ENCODE assay signal across 10 cellular contexts in the genomic region with DNA sequence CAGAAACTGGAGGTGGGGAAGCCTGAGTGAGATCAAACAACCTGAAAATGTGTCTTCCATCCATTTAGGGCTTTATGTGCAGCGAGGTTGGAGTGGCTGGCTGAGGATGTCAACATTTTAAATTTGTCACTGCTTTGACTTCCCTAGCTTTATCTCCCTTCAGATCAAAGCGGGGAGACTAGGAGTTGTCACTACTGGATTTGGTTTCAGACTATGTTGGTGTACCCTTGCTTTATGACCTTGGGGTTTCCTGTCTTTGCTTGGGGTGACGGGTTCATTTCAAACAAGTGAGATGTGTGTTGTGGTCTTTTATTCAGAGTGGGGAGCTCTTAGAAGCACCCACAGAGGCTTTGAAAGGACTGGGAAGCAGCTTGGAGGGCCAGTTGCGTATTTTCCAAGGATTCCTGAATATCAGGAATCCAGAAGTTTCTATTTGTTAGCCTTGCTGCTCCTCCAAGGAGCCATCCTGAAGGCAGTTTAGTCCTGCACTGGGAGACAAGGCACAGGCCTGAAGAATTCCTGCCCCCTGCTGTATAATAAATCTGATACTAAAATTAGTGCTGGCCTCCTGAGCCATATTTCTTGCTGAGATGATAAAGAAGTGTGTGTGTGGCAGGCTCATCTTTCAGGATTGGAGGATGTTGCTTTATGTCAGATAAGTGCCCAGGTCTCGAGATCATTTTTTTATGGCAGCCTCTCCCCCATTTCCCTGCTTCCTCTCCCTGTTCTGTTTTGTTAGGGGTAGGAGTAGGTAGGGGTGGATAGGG. TPM values are rescaled to one million over a fixed set of nuclear protein-coding genes. Genes with fewer than 3 reads are reported as not detected.
DNase-seq lines count a peak whose midpoint lies in the region; TF ChIP-seq lines count a peak whose summit lies in the region.
"Had no signal": no experiment of that assay in that cellular context is flagged by ENCODE, and none has a peak within 500 bp of the region (broad histone marks: within the 10 kb centered on the region; RNA-seq: fewer than 3 reads in every experiment).

No MANE protein-coding gene starts in this region.

- H3K9me3 ChIP-seq in Caco-2 (no peaks in the 10 kb centered on the region), Loucy (ENCODE audit: insufficient read depth, low read depth, low read length) (no peaks in the 10 kb centered on the region)

- H3K79me2 ChIP-seq in Loucy (ENCODE audit: insufficient read depth, low read length) = peaks cover 100% of the 10 kb centered on the region

- H3K36me3 ChIP-seq in Caco-2 (ENCODE audit: control insufficient read depth, insufficient read depth, low read length) (peaks cover 4% of the 10 kb centered on the region), Loucy (ENCODE audit: insufficient read depth, low read length) (peaks cover 100% of the 10 kb centered on the region; the same call in 1 of the 2 replicates)

- peaks cover 100% of the 10 kb centered on the region for H4K20me1 ChIP-seq in Loucy (ENCODE audit: insufficient read depth, low read length, poor library complexity, severe bottlenecking)

- no peak for TF ChIP-seq CTCF in Caco-2 (IDR thresholded peaks at IDR 0.05; ENCODE audit: insufficient read depth in 1 of 2, low read depth in 1 of 2, low read length in 1 of 2, severe bottlenecking in 1 of 2, unreplicated experiment in 1 of 2)
- no peak for TF ChIP-seq CTCF in Loucy (conservative IDR thresholded peaks at IDR 0.05; ENCODE audit: low read length)
- no peak for TF ChIP-seq CTCF in GM20000 (IDR thresholded peaks at IDR 0.05; ENCODE audit: extremely low read depth, missing control alignments)

- H3K9ac ChIP-seq in Loucy (ENCODE audit: low read depth, low read length, poor library complexity, severe bottlenecking) = no peak overlapping the region

- H3K27me3 Mint-ChIP-seq in Caco-2 (ENCODE audit: insufficient read depth, unreplicated experiment) = no peaks in the 10 kb centered on the region
- no peaks in the 10 kb centered on the region for H3K27me3 Mint-ChIP-seq in activated T-helper 2 cell treated with anti-CD3 and anti-CD28 coated beads, Interferon-gamma antibody, Interleukin-2, Interleukin-4, amounts not matched to agents 10 μg/mL and 5 μg/mL and 100 μg/mL, durations not matched to agents 14 hours and 24 hours and 36 hours (ENCODE audit: low read depth)

- H3K4me1 ChIP-seq in Caco-2 = peaks cover 21% of the 10 kb centered on the region
- peaks cover 30% of the 10 kb centered on the region for H3K4me1 ChIP-seq in Loucy (ENCODE audit: insufficient read depth, low read length, poor library complexity, severe bottlenecking)

- no peaks in the 10 kb centered on the region for H3K9me3 Mint-ChIP-seq in Caco-2 (ENCODE audit: unreplicated experiment)
- H3K9me3 Mint-ChIP-seq in activated T-helper 2 cell treated with anti-CD3 and anti-CD28 coated beads, Interferon-gamma antibody, Interleukin-2, Interleukin-4, amounts not matched to agents 10 μg/mL and 5 μg/mL and 100 μg/mL, durations not matched to agents 14 hours and 24 hours and 36 hours = no peaks in the 10 kb centered on the region

- intact Hi-C loops in Caco-2 (cut with micrococcal nuclease; ENCODE audit: unreplicated experiment) = no loop called here
- intact Hi-C loops in activated T-helper 2 cell treated with anti-CD3 and anti-CD28 coated beads, Interferon-gamma antibody, Interleukin-2, Interleukin-4, amounts not matched to agents 10 μg/mL and 5 μg/mL and 100 μg/mL, durations not matched to agents 14 hours and 24 hours and 36 hours (cut with micrococcal nuclease) = loop anchor here (5.0 kb wide), 1 partner anchor 75 kb away; no protein-coding TSS in a partner anchor

- H2AFZ ChIP-seq in Loucy (ENCODE audit: low read length) = no peak overlapping the region

- BruUV-seq in Caco-2 (replicated peaks; lab: Mats Ljungman, UMichigan) = no TSS peak

- peak overlapping the region; percentile 41 for H3K27ac Mint-ChIP-seq in Caco-2 (ENCODE audit: unreplicated experiment)
- peak overlapping the region; percentile 66 for H3K27ac Mint-ChIP-seq in activated T-helper 2 cell treated with anti-CD3 and anti-CD28 coated beads, Interferon-gamma antibody, Interleukin-2, Interleukin-4, amounts not matched to agents 10 μg/mL and 5 μg/mL and 100 μg/mL, durations not matched to agents 14 hours and 24 hours and 36 hours

- peaks cover 88% of the 10 kb centered on the region for H3K36me3 Mint-ChIP-seq in Caco-2 (ENCODE audit: insufficient read depth, unreplicated experiment)
- peaks cover 75% of the 10 kb centered on the region for H3K36me3 Mint-ChIP-seq in activated T-helper 2 cell treated with anti-CD3 and anti-CD28 coated beads, Interferon-gamma antibody, Interleukin-2, Interleukin-4, amounts not matched to agents 10 μg/mL and 5 μg/mL and 100 μg/mL, durations not matched to agents 14 hours and 24 hours and 36 hours (ENCODE audit: low read depth)

- H3K4me3 ChIP-seq in Caco-2 (ENCODE audit: low read depth, low read length) (no peak overlapping the region), Loucy (ENCODE audit: low read length, poor library complexity, severe bottlenecking) (no peak overlapping the region)

- CTCF ChIA-PET in Caco-2 (lab: Charles Lee) = no interaction called here

- peak overlapping the region; percentile 33 for H3K4me2 ChIP-seq in Loucy (ENCODE audit: low read depth, low read length, poor library complexity, severe bottlenecking)

- no peak overlapping the region for H3K4me3 Mint-ChIP-seq in Caco-2 (ENCODE audit: unreplicated experiment)
- H3K4me3 Mint-ChIP-seq in activated T-helper 2 cell treated with anti-CD3 and anti-CD28 coated beads, Interferon-gamma antibody, Interleukin-2, Interleukin-4, amounts not matched to agents 10 μg/mL and 5 μg/mL and 100 μg/mL, durations not matched to agents 14 hours and 24 hours and 36 hours (ENCODE audit: low read depth) = peak overlapping the region; percentile 7

- no peaks in the 10 kb centered on the region for H3K9me2 ChIP-seq in Loucy (replicated peaks; ENCODE audit: low read depth, low read length)

- POLR2A ChIA-PET in Caco-2 (lab: Charles Lee) = no interaction called here

- no peak for DNase-seq in Caco-2
- peak; percentile 26 for DNase-seq in activated T-helper 2 cell treated with anti-CD3 and anti-CD28 coated beads, Interferon-gamma antibody, Interleukin-2, Interleukin-4, amounts not matched to agents 10 μg/mL and 5 μg/mL and 100 μg/mL, durations not matched to agents 14 hours and 24 hours and 36 hours (ENCODE audit: low spot score)
- DNase-seq in myocyte (ENCODE audit: low read depth) = peak; percentile 42
- DNase-seq in stimulated activated CD4-positive, alpha-beta T cell treated with anti-CD3 and anti-CD28 coated beads, Interleukin-4, amount 100 ng/mL, for 4 hours = no peak
- no peak for DNase-seq in GM19238 (ENCODE audit: insufficient read length, low spot score)
- no peak for DNase-seq in nucleus accumbens (lab: John Stamatoyannopoulos, UW)
- DNase-seq in GM20000 (ENCODE audit: low spot score) = no peak
- DNase-seq: activated CD8-positive, alpha-beta memory T cell treated with anti-CD3 and anti-CD28 coated beads for 24 hours; NCI-H1105 had no signal

- no peaks in the 10 kb centered on the region for H3F3A ChIP-seq in Loucy (ENCODE audit: low read depth)

- no peaks in the 10 kb centered on the region for H3K27me3 ChIP-seq in Caco-2 (replicated peaks; ENCODE audit: control insufficient read depth, insufficient read depth, low read length)
- H3K27me3 ChIP-seq in Loucy (ENCODE audit: insufficient read depth, low read length, poor library complexity, severe bottlenecking) = no peaks in the 10 kb centered on the region

- H3K4me1 Mint-ChIP-seq in Caco-2 (ENCODE audit: low read depth, unreplicated experiment) = peaks cover 23% of the 10 kb centered on the region
- peaks cover 87% of the 10 kb centered on the region for H3K4me1 Mint-ChIP-seq in activated T-helper 2 cell treated with anti-CD3 and anti-CD28 coated beads, Interferon-gamma antibody, Interleukin-2, Interleukin-4, amounts not matched to agents 10 μg/mL and 5 μg/mL and 100 μg/mL, durations not matched to agents 14 hours and 24 hours and 36 hours (ENCODE audit: low read depth)

RNA-seq across cellular contexts. Expression of gene MSI2, which starts 25.7 kb away (rescaled TPM):
- total RNA-seq in Caco-2 (2022) (174 and 185 TPM in 2 replicates), myocyte (115 and 126 TPM in 2 replicates)
- total RNA-seq in activated T-helper 2 cell treated with anti-CD3 and anti-CD28 coated beads, Interferon-gamma antibody, Interleukin-2, Interleukin-4, amounts not matched to agents 10 μg/mL and 5 μg/mL and 100 μg/mL, durations not matched to agents 14 hours and 24 hours and 36 hours = 181 and 198 TPM in 2 replicates
- 95.2 TPM for polyA plus RNA-seq in myocyte (2012)

Comparison
In these comparisons a context has a peak if more than half of its experiments do, and no peak if none do; other contexts are left out.
1. DNase-seq: peak in activated T-helper 2 cell treated with anti-CD3 and anti-CD28 coated beads, Interferon-gamma antibody, Interleukin-2, Interleukin-4, amounts not matched to agents 10 μg/mL and 5 μg/mL and 100 μg/mL, durations not matched to agents 14 hours and 24 hours and 36 hours (single experiment) and myocyte (single experiment); none in Caco-2 (0 of 2), stimulated activated CD4-positive, alpha-beta T cell treated with anti-CD3 and anti-CD28 coated beads, Interleukin-4, amount 100 ng/mL, for 4 hours (0 of 2), GM19238 (single experiment), nucleus accumbens (0 of 56) and GM20000 (single experiment).